ENCODE assay signal across 20 cellular contexts in the genomic region with DNA sequence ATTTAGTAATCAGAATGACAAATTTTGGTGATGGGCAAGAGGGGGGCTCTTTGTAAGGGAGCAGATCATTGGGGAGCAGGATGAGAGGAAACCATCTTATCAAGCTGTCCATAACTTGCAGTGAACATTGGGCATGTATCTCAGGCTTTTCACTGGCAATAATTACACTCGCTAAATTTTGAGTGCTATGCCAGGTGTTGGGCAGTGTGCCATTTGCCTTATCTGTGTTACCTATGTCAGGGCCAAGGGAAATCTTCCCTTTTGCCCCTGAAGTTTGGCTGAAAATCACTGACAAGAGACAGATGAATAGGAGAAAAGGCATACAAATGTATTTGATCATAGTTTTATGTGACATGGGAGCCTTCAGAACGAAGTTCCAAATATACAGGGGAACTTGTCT. TPM values are rescaled to one million over a fixed set of nuclear protein-coding genes. Genes with fewer than 3 reads are reported as not detected.
DNase-seq lines count a peak whose midpoint lies in the region; ATAC-seq lines count a peak whose summit lies in the region.
"Had no signal": no experiment of that assay in that cellular context is flagged by ENCODE, and none has a peak within 500 bp of the region (broad histone marks: within the 10 kb centered on the region; RNA-seq: fewer than 3 reads in every experiment).

No MANE protein-coding gene starts in this region.

- peak; percentile 19 for DNase-seq in NCI-H2196 (lab: John Stamatoyannopoulos, UW; ENCODE audit: unreplicated experiment)
- no peak for DNase-seq in NCI-H2196 treated with DMSO at 0.1 percent for 48 hours (lab: John Stamatoyannopoulos, UW; ENCODE audit: unreplicated experiment)
- DNase-seq in NCI-H1092 treated with DMSO at 0.1 percent for 48 hours (lab: John Stamatoyannopoulos, UW), result peak; percentile 65
- DNase-seq in NCI-H2029 treated with DMSO at 0.1 percent for 48 hours (lab: John Stamatoyannopoulos, UW), result peak; percentile 10
- DNase-seq in left lobe of liver (ENCODE audit: low spot score), result peak; percentile 68
- DNase-seq in HT-29 (ENCODE audit: low spot score), result no peak
- DNase-seq in activated T-helper 1 cell treated with anti-CD3 and anti-CD28 coated beads, Interleukin-12 subunit alpha, Interleukin-12 subunit beta, Interleukin-2, Interleukin-4 antibody, amounts not matched to agents 30 ng/mL and 10 ng/mL and 1 ng/mL, durations not matched to agents 14 hours and 24 hours and 36 hours (ENCODE audit: low spot score), result no peak
- DNase-seq: CD4-positive, alpha-beta memory T cell; EL; GF-D8; IMR-90; NCI-H1417 treated with DMSO at 0.1 percent for 48 hours; NCI-H1930; NCI-H82; OCI-M1; T-helper 9 cell had no signal

- H3K27me3 Mint-ChIP-seq in activated T-helper 1 cell treated with anti-CD3 and anti-CD28 coated beads, Interleukin-12 subunit alpha, Interleukin-12 subunit beta, Interleukin-2, Interleukin-4 antibody, amounts not matched to agents 30 ng/mL and 10 ng/mL and 1 ng/mL, durations not matched to agents 14 hours and 24 hours and 36 hours (ENCODE audit: insufficient read depth), result no peaks in the 10 kb centered on the region
- H3K27me3 Mint-ChIP-seq: CD4-positive, alpha-beta memory T cell had no signal

- H3K9me3 Mint-ChIP-seq in activated T-helper 1 cell treated with anti-CD3 and anti-CD28 coated beads, Interleukin-12 subunit alpha, Interleukin-12 subunit beta, Interleukin-2, Interleukin-4 antibody, amounts not matched to agents 30 ng/mL and 10 ng/mL and 1 ng/mL, durations not matched to agents 14 hours and 24 hours and 36 hours, result no peaks in the 10 kb centered on the region
- H3K9me3 Mint-ChIP-seq: GM23338 had no signal

- intact Hi-C loops in activated T-helper 1 cell treated with anti-CD3 and anti-CD28 coated beads, Interleukin-12 subunit alpha, Interleukin-12 subunit beta, Interleukin-2, Interleukin-4 antibody, amounts not matched to agents 30 ng/mL and 10 ng/mL and 1 ng/mL, durations not matched to agents 14 hours and 24 hours and 36 hours (cut with micrococcal nuclease), result no loop called here

- ATAC-seq in left lobe of liver, result peak; percentile 86
- ATAC-seq: GM23338 had no signal

- H3K27ac Mint-ChIP-seq in activated T-helper 1 cell treated with anti-CD3 and anti-CD28 coated beads, Interleukin-12 subunit alpha, Interleukin-12 subunit beta, Interleukin-2, Interleukin-4 antibody, amounts not matched to agents 30 ng/mL and 10 ng/mL and 1 ng/mL, durations not matched to agents 14 hours and 24 hours and 36 hours, result no peak overlapping the region
- H3K27ac Mint-ChIP-seq: CD4-positive, alpha-beta memory T cell; GM23338 had no signal

- H3K4me3 Mint-ChIP-seq in activated T-helper 1 cell treated with anti-CD3 and anti-CD28 coated beads, Interleukin-12 subunit alpha, Interleukin-12 subunit beta, Interleukin-2, Interleukin-4 antibody, amounts not matched to agents 30 ng/mL and 10 ng/mL and 1 ng/mL, durations not matched to agents 14 hours and 24 hours and 36 hours, result no peak overlapping the region
- H3K4me3 Mint-ChIP-seq: CD4-positive, alpha-beta memory T cell; GM23338 had no signal

- no peaks in the 10 kb centered on the region for H3K36me3 Mint-ChIP-seq in activated T-helper 1 cell treated with anti-CD3 and anti-CD28 coated beads, Interleukin-12 subunit alpha, Interleukin-12 subunit beta, Interleukin-2, Interleukin-4 antibody, amounts not matched to agents 30 ng/mL and 10 ng/mL and 1 ng/mL, durations not matched to agents 14 hours and 24 hours and 36 hours (ENCODE audit: low read depth)

- H3K4me1 Mint-ChIP-seq in activated T-helper 1 cell treated with anti-CD3 and anti-CD28 coated beads, Interleukin-12 subunit alpha, Interleukin-12 subunit beta, Interleukin-2, Interleukin-4 antibody, amounts not matched to agents 30 ng/mL and 10 ng/mL and 1 ng/mL, durations not matched to agents 14 hours and 24 hours and 36 hours (ENCODE audit: low read depth), result peaks cover 7% of the 10 kb centered on the region

RNA-seq across cellular contexts. Expression of gene NOSTRIN, which starts 39.0 kb away (rescaled TPM):
- 3.5 TPM for total RNA-seq in left lobe of liver
- total RNA-seq in HT-29 (2014; rRNA removed; shearing (Covaris generic)), result 5.1 and 5.6 TPM in 2 replicates
- total RNA-seq in activated T-helper 1 cell treated with anti-CD3 and anti-CD28 coated beads, Interleukin-12 subunit alpha, Interleukin-12 subunit beta, Interleukin-2, Interleukin-4 antibody, amounts not matched to agents 30 ng/mL and 10 ng/mL and 1 ng/mL, durations not matched to agents 14 hours and 24 hours and 36 hours, result not detected in 2 replicates
- total RNA-seq: CD4-positive, alpha-beta memory T cell; GM23338; SK-MEL-5; T-helper 1 cell treated with Interleukin-12 subunit alpha and Interleukin-12 subunit beta and Interleukin-4 antibody, amounts not matched to agents 30 ng/mL and 1 ng/mL, for 36 hours had no signal

RNA-seq across cellular contexts. Expression of gene SPC25, which starts 48.8 kb away (rescaled TPM):
- total RNA-seq in left lobe of liver, result 0.35 TPM
- 7.0 and 7.9 TPM in 2 replicates for total RNA-seq in HT-29 (2014; rRNA removed; shearing (Covaris generic))
- total RNA-seq in activated T-helper 1 cell treated with anti-CD3 and anti-CD28 coated beads, Interleukin-12 subunit alpha, Interleukin-12 subunit beta, Interleukin-2, Interleukin-4 antibody, amounts not matched to agents 30 ng/mL and 10 ng/mL and 1 ng/mL, durations not matched to agents 14 hours and 24 hours and 36 hours, result 17.9 and 19.9 TPM in 2 replicates

RNA-seq across cellular contexts. Expression of gene G6PC2, which starts 59.6 kb away (rescaled TPM):
- total RNA-seq in left lobe of liver, result not detected
- total RNA-seq in HT-29 (2014; rRNA removed; shearing (Covaris generic)), result not detected in 2 replicates
- not detected in 2 replicates for total RNA-seq in activated T-helper 1 cell treated with anti-CD3 and anti-CD28 coated beads, Interleukin-12 subunit alpha, Interleukin-12 subunit beta, Interleukin-2, Interleukin-4 antibody, amounts not matched to agents 30 ng/mL and 10 ng/mL and 1 ng/mL, durations not matched to agents 14 hours and 24 hours and 36 hours
- total RNA-seq: CD4-positive, alpha-beta memory T cell; GM23338; IMR-90; NCI-H460; SK-MEL-5; T-helper 1 cell treated with Interleukin-12 subunit alpha and Interleukin-12 subunit beta and Interleukin-4 antibody, amounts not matched to agents 30 ng/mL and 1 ng/mL, for 36 hours had no signal

Comparison
In these comparisons a context has a peak if more than half of its experiments do, and no peak if none do; other contexts are left out.
1. DNase-seq: peak in NCI-H2196 (single experiment), NCI-H1092 treated with DMSO at 0.1 percent for 48 hours (single experiment), NCI-H2029 treated with DMSO at 0.1 percent for 48 hours (single experiment) and left lobe of liver (single experiment); none in NCI-H2196 treated with DMSO at 0.1 percent for 48 hours (single experiment), HT-29 (single experiment) and activated T-helper 1 cell treated with anti-CD3 and anti-CD28 coated beads, Interleukin-12 subunit alpha, Interleukin-12 subunit beta, Interleukin-2, Interleukin-4 antibody, amounts not matched to agents 30 ng/mL and 10 ng/mL and 1 ng/mL, durations not matched to agents 14 hours and 24 hours and 36 hours (single experiment).